Comparison of ENCODE assay signal across 33 cellular contexts in the genomic region with DNA sequence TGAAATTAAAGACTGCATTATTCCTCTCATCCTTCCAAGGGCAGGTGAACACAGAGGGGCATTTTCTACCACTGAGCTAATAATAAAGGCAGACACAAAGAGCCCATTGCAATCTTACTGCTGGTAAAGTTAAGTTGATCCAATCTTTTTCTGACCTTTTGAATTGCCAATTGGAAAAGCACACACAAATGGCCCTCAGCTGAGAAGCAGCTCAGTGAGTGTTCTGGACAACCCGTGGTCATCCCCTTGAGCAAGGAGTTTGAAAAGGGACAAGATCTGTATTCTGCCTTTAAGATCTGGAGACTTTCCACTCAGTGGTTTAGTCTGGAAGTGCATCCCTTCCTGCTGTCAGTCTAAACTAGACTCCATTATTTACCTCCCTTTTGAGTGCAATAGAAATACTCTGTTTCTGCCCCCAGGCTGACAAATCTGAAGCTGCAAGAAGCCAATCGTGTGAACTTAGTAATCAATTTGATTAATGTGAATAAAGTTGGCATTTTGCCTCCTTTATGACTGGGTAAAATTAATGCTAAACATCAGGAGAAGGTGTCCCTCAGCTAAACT.
A peak's percentile ranks its signal among the peaks of the same experiment; 100 is the strongest.
DNase-seq lines count a peak whose midpoint lies in the region; ATAC-seq, FAIRE-seq and TF ChIP-seq lines count a peak whose summit lies in the region.
"Had no signal": no experiment of that assay in that cellular context is flagged by ENCODE, and none has a peak within 500 bp of the region (broad histone marks: within the 10 kb centered on the region; RNA-seq: fewer than 3 reads in every experiment).

No MANE protein-coding gene starts in this region.

- no peak for FAIRE-seq in K562 (lab: Jason Lieb, UNC)
- FAIRE-seq: GM18507 had no signal

- no peaks in the 10 kb centered on the region for H3K9me3 ChIP-seq in AG04450 (ENCODE audit: control insufficient read depth, insufficient read depth, low read length)
- H3K9me3 ChIP-seq in K562 (replicated peaks; ENCODE audit: control insufficient read depth, insufficient read depth, low read depth, low read length), result no peaks in the 10 kb centered on the region
- H3K9me3 ChIP-seq: adrenal gland, heart left ventricle, lower lobe of right lung, mucosa of descending colon, upper lobe of left lung had no signal

- ATAC-seq in K562 (peak; percentile 65), GM19455 (IDR thresholded peaks at IDR 0.05; ENCODE audit: unreplicated experiment) (no peak), HG03095 (IDR thresholded peaks at IDR 0.05; ENCODE audit: unreplicated experiment) (no peak), HG02885 (IDR thresholded peaks at IDR 0.05; ENCODE audit: poor library complexity, unreplicated experiment) (no peak)
- ATAC-seq in activated naive CD4-positive, alpha-beta T cell treated with anti-CD3 and anti-CD28 coated beads, Interleukin-2, amount 50 U/mL, for 72 hours, result no peak
- ATAC-seq: heart left ventricle; lower lobe of right lung; mucosa of descending colon; natural killer cell treated with Interleukin-12 subunit alpha and Interleukin-12 subunit beta and Interleukin-15 and Interleukin-18, amount 100 ng/mL, for 72 hours; sciatic nerve; T-helper 17 cell had no signal

- TF ChIP-seq POLR2A in K562 (conservative IDR thresholded peaks at IDR 0.05), result no peak

- DNase-seq in AG04450 (ENCODE audit: low read depth, low spot score) (no peak), HEK293T (ENCODE audit: extremely low spot score) (peak; percentile 31), K562 (ENCODE audit: extremely low read depth in 1 of 4, low spot score in 3 of 4) (peak in 1 of 4 experiments; percentile 36), mesendoderm (peak; percentile 4)
- no peak for DNase-seq in activated naive CD4-positive, alpha-beta T cell treated with anti-CD3 and anti-CD28 coated beads, Interleukin-2, amount 50 U/mL, for 72 hours (ENCODE audit: low spot score in 2 of 2)
- DNase-seq: activated CD4-positive, alpha-beta T cell treated with anti-CD3 and anti-CD28 coated beads for 4 hours; activated CD8-positive, alpha-beta memory T cell treated with anti-CD3 and anti-CD28 coated beads for 24 hours; activated T-cell treated with anti-CD3 and anti-CD28 coated beads, Interleukin-2, amount 50 U/mL, for 24 hours; adrenal gland; C1 segment of cervical spinal cord; DND-41; heart left ventricle; HFFc6; IMR-90; lower lobe of right lung; mucosa of descending colon; NCI-H1092; NCI-H187 treated with DMSO at 0.1 percent for 48 hours; NCI-H345; NCI-H82; stimulated activated CD4-positive, alpha-beta T cell treated with anti-CD3 and anti-CD28 coated beads, Interleukin-12 subunit alpha, Interleukin-12 subunit beta, amount 100 ng/mL, for 4 hours; stimulated activated CD4-positive, alpha-beta T cell treated with anti-CD3 and anti-CD28 coated beads, Interleukin-4, amount 100 ng/mL, for 1 hour; T-helper 17 cell; upper lobe of left lung had no signal

- no peak overlapping the region for H4K8ac ChIP-seq in mesendoderm (ENCODE audit: low read depth, low read length)

- peaks cover 9 to 13% of the 10 kb centered on the region in 2 donors for H3K9me3 Mint-ChIP-seq in activated naive CD4-positive, alpha-beta T cell treated with anti-CD3 and anti-CD28 coated beads, Interleukin-2, amount 50 U/mL, for 72 hours
- H3K9me3 Mint-ChIP-seq: brain had no signal

- H2AK5ac ChIP-seq in mesendoderm (ENCODE audit: low read length), result no peak overlapping the region

- no peak overlapping the region for H4K5ac ChIP-seq in mesendoderm (ENCODE audit: low read length)

- H3K36me3 ChIP-seq in K562 (ENCODE audit: control insufficient read depth, insufficient read depth, low read length) (no peaks in the 10 kb centered on the region), mesendoderm (ENCODE audit: control insufficient read depth, insufficient read depth, low read length) (no peaks in the 10 kb centered on the region)
- H3K36me3 ChIP-seq: adrenal gland, heart left ventricle, lower lobe of right lung, upper lobe of left lung had no signal

- in situ Hi-C loops in K562 (cut with MboI), result no loop called here

- H3K4ac ChIP-seq in mesendoderm (ENCODE audit: low read depth, low read length), result no peak overlapping the region

- peaks cover under 1 to 25% of the 10 kb centered on the region in 2 experiments; a peak in 3 of 5 replicates for H3K4me1 ChIP-seq in K562 (replicated peaks in 1 of 2; ENCODE audit: control insufficient read depth in 2 of 2, insufficient read depth in 2 of 2, low read length in 2 of 2)
- no peaks in the 10 kb centered on the region for H3K4me1 ChIP-seq in mesendoderm (ENCODE audit: control insufficient read depth, low read depth, low read length)
- H3K4me1 ChIP-seq: adrenal gland, lower lobe of right lung, upper lobe of left lung had no signal

- BruUV-seq in K562 (replicated peaks; lab: Mats Ljungman, UMichigan), result no TSS peak

- H4K20me1 ChIP-seq in K562 (replicated peaks; ENCODE audit: control insufficient read depth, insufficient read depth, low read length), result no peaks in the 10 kb centered on the region

- H3K4me3 ChIP-seq in AG04450 (ENCODE audit: low read depth, low read length), result no peak overlapping the region
- no peak overlapping the region for H3K4me3 ChIP-seq in K562
- H3K4me3 ChIP-seq in mesendoderm (ENCODE audit: low read length), result no peak overlapping the region
- H3K4me3 ChIP-seq: adrenal gland, heart left ventricle, lower lobe of right lung, mucosa of descending colon, SK-N-MC, upper lobe of left lung had no signal

- POLR2A ChIA-PET in AG04450 (lab: Yijun Ruan, JAX) (no interaction called here), HEK293T (lab: Yijun Ruan, JAX) (interaction anchor here (1.0 kb wide), 1 partner anchor 14 kb away, joined by 3 read pairs; no protein-coding TSS in a partner anchor), K562 (lab: Yijun Ruan, JAX) (interaction anchor here (1.0 kb wide), 1 partner anchor 12 kb away, joined by 4 read pairs; no protein-coding TSS in a partner anchor)

- no peak overlapping the region for H3K56ac ChIP-seq in mesendoderm (ENCODE audit: low read length)

- peak overlapping the region; percentile 29; the same call in 1 of the 2 replicates for H2AFZ ChIP-seq in K562 (ENCODE audit: low read depth, low read length)

- no peak overlapping the region for H3K4me2 ChIP-seq in K562 (ENCODE audit: insufficient read depth, low read length)
- no peak overlapping the region for H3K4me2 ChIP-seq in mesendoderm (ENCODE audit: low read length)

- H3K18ac ChIP-seq in mesendoderm (ENCODE audit: low read length), result no peak overlapping the region

- H3K27ac Mint-ChIP-seq in activated naive CD4-positive, alpha-beta T cell treated with anti-CD3 and anti-CD28 coated beads, Interleukin-2, amount 50 U/mL, for 72 hours, result no peak overlapping the region
- H3K27ac Mint-ChIP-seq: activated T-cell treated with anti-CD3 and anti-CD28 coated beads, Interleukin-2, amount 50 U/mL, for 24 hours; brain; HFFc6; natural killer cell treated with Interleukin-12 subunit alpha and Interleukin-12 subunit beta and Interleukin-15 and Interleukin-18, amount 100 ng/mL, for 72 hours; T-helper 17 cell had no signal

- H2BK120ac ChIP-seq in mesendoderm (ENCODE audit: low read depth, low read length), result no peak overlapping the region

- H3K79me2 ChIP-seq in K562 (ENCODE audit: control insufficient read depth, insufficient read depth, low read length), result no peaks in the 10 kb centered on the region
- H3K79me2 ChIP-seq in mesendoderm (ENCODE audit: control insufficient read depth, insufficient read depth, low read length), result no peaks in the 10 kb centered on the region

- TF ChIP-seq RAD21 in K562 (CRISPR knock-in tag; conservative IDR thresholded peaks at IDR 0.05 in 1 of 2, IDR thresholded peaks at IDR 0.05 in 1 of 2), result no peak

- H3K27me3 ChIP-seq in AG04450 (ENCODE audit: control insufficient read depth, insufficient read depth, low read length), result no peaks in the 10 kb centered on the region
- no peaks in the 10 kb centered on the region for H3K27me3 ChIP-seq in K562 (ENCODE audit: control insufficient read depth in 2 of 2, insufficient read depth in 2 of 2, low read length in 2 of 2)
- H3K27me3 ChIP-seq in mesendoderm (ENCODE audit: insufficient read depth, low read length, poor library complexity), result no peaks in the 10 kb centered on the region
- H3K27me3 ChIP-seq: adrenal gland, heart left ventricle, upper lobe of left lung had no signal

- no peak overlapping the region for H3K23ac ChIP-seq in mesendoderm (ENCODE audit: low read length)

- H2BK15ac ChIP-seq in mesendoderm (replicated peaks; ENCODE audit: low read depth), result no peak overlapping the region

- CTCF ChIA-PET in AG04450 (lab: Charles Lee) (interaction anchor here (1.1 kb wide), 1 partner anchor 328 kb away, joined by 4 read pairs; no protein-coding TSS in a partner anchor), HEK293T (lab: Yijun Ruan, JAX) (interaction anchor here (1.2 to 2.4 kb wide), 5 partner anchors 10 to 28 kb away, joined by 3 to 10 read pairs (median 3); no protein-coding TSS in a partner anchor), K562 (lab: Yijun Ruan, JAX; ENCODE audit: low intra/inter-chr PET ratio) (no interaction called here)

- TF ChIP-seq EP300 in K562 (IDR thresholded peaks at IDR 0.05; ENCODE audit: low read length), result no peak

- no peaks in the 10 kb centered on the region for H3K9me1 ChIP-seq in K562 (ENCODE audit: control insufficient read depth, insufficient read depth, low read length)

- H3K27ac ChIP-seq in AG04450 (ENCODE audit: low read depth, low read length) (no peak overlapping the region), K562 (ENCODE audit: extremely low read depth, low read depth, low read length) (no peak overlapping the region), mesendoderm (ENCODE audit: low read depth, low read length) (no peak overlapping the region)
- H3K27ac ChIP-seq: adrenal gland, heart left ventricle, lower lobe of right lung, RWPE1, SK-N-MC, upper lobe of left lung had no signal

- TF ChIP-seq CTCF in AG04450 (IDR thresholded peaks at IDR 0.05; ENCODE audit: low read depth, low read length), result peak; percentile 10; the same call in 1 of the 2 replicates
- peak in 2 of 3 experiments; percentile 4 to 7; a peak in 2 of 6 replicates for TF ChIP-seq CTCF in K562 (IDR thresholded peaks at IDR 0.05 in 2 of 3, conservative IDR thresholded peaks at IDR 0.05 in 1 of 3; ENCODE audit: insufficient read depth in 2 of 3, low read depth in 1 of 3, low read length in 3 of 3)

- H2BK5ac ChIP-seq in mesendoderm (ENCODE audit: low read length), result no peak overlapping the region

- no peaks in the 10 kb centered on the region for H3K79me1 ChIP-seq in mesendoderm (ENCODE audit: low read length)

- WGBS in K562 (ENCODE audit: insufficient coverage, low coverage, missing lambda C conversion rate), result 20% methylated on average over 2 of the region's 2 CpGs
- WGBS in mesendoderm (ENCODE audit: extremely low coverage, insufficient coverage, low lambda C conversion rate), result no CpG with 5 or more reads among the region's 2 CpGs

- intact Hi-C loops in K562 (cut with micrococcal nuclease), result no loop called here

- no peak overlapping the region for H3K9ac ChIP-seq in K562 (ENCODE audit: insufficient read depth in 1 of 2, low read depth in 2 of 2, low read length in 2 of 2)
- no peak overlapping the region for H3K9ac ChIP-seq in mesendoderm (ENCODE audit: low read length)

- no peaks in the 10 kb centered on the region for H3K36me3 Mint-ChIP-seq in activated naive CD4-positive, alpha-beta T cell treated with anti-CD3 and anti-CD28 coated beads, Interleukin-2, amount 50 U/mL, for 72 hours
- H3K36me3 Mint-ChIP-seq: brain; natural killer cell treated with Interleukin-12 subunit alpha and Interleukin-12 subunit beta and Interleukin-15 and Interleukin-18, amount 100 ng/mL, for 72 hours had no signal

Comparison
In these comparisons a context has a peak if more than half of its experiments do, and no peak if none do; other contexts are left out.
1. DNase-seq: peak in HEK293T (single experiment) and mesendoderm (single experiment); none in AG04450 (single experiment) and activated naive CD4-positive, alpha-beta T cell treated with anti-CD3 and anti-CD28 coated beads, Interleukin-2, amount 50 U/mL, for 72 hours (0 of 2).